8 cellular contexts compared by ENCODE assay signal in the genomic region with DNA sequence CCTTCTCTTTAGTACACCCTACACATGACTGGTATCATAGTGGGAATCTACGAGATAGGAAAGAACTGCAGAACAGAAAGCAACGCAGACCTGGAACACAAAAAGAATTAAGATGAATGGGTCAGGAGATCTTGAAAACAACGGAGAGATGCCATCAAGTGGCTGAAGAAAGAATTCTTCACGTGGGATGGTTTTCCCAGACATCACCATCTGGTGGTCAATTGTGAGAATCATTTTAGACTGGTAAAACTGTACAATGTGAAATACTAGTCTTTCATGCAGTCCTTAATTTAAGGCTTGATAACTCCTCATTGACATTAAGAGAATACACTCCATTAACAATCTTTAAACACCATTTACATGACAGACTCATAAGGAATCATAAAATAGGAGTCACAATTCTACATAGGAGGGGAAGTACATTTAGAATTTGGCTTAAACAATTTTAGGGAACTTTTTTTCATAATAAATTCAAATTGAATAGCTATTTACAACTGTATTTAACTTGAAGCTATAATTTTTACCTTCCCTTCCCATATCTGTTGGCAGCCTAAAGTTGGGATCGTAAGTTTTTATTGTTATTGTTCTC.
DNase-seq lines count a peak whose midpoint lies in the region; ATAC-seq and TF ChIP-seq lines count a peak whose summit lies in the region.

No MANE protein-coding gene starts in this region.

- no peak overlapping the region for H3K27ac Mint-ChIP-seq in neural crest cell (ENCODE audit: unreplicated experiment)
- no peak overlapping the region for H3K27ac Mint-ChIP-seq in activated naive CD4-positive, alpha-beta T cell treated with anti-CD3 and anti-CD28 coated beads, Interleukin-2, amount 10 ng/mL, durations not matched to agents 7 days and 5 days

- peaks cover 0 to 11% (median 0%) of the 10 kb centered on the region in 4 donors for H3K27me3 ChIP-seq in esophagus muscularis mucosa

- no peak overlapping the region for H3K4me3 ChIP-seq in esophagus muscularis mucosa

- CTCF ChIA-PET in activated naive CD4-positive, alpha-beta T cell treated with anti-CD3 and anti-CD28 coated beads, Interleukin-2, amount 10 ng/mL, durations not matched to agents 7 days and 5 days (lab: Charles Lee): interaction anchor here (0.5 to 2.8 kb wide), 6 partner anchors 14 to 1639 kb away, joined by 3 to 12 read pairs (median 3); no protein-coding TSS in a partner anchor

- no peaks in the 10 kb centered on the region for H3K9me3 ChIP-seq in esophagus muscularis mucosa

- peak; percentile 78 for DNase-seq in EH (ENCODE audit: low read depth)
- peak; percentile 42 for DNase-seq in HuH-7 (ENCODE audit: low spot score)
- peak; percentile 2 for DNase-seq in SIG-M5 (lab: John Stamatoyannopoulos, UW)
- DNase-seq in esophagus muscularis mucosa (ENCODE audit: extremely low spot score): no peak
- peak; percentile 14 for DNase-seq in neural crest cell (ENCODE audit: low read depth, low spot score)
- no peak for DNase-seq in activated naive CD4-positive, alpha-beta T cell treated with anti-CD3 and anti-CD28 coated beads, Interleukin-2, amount 10 ng/mL, durations not matched to agents 7 days and 5 days
- no peak for DNase-seq in activated CD4-positive, alpha-beta T cell treated with anti-CD3 and anti-CD28 coated beads for 48 hours

- TF ChIP-seq EP300 in esophagus muscularis mucosa (IDR thresholded peaks at IDR 0.05): no peak

- peaks cover 3% of the 10 kb centered on the region for H3K27me3 Mint-ChIP-seq in neural crest cell (ENCODE audit: low read depth)
- H3K27me3 Mint-ChIP-seq in activated naive CD4-positive, alpha-beta T cell treated with anti-CD3 and anti-CD28 coated beads, Interleukin-2, amount 10 ng/mL, durations not matched to agents 7 days and 5 days: no peaks in the 10 kb centered on the region

- 15% methylated on average over 5 of the region's 5 CpGs for WGBS in esophagus muscularis mucosa

- H3K4me1 Mint-ChIP-seq in neural crest cell: peaks cover 25% of the 10 kb centered on the region
- no peaks in the 10 kb centered on the region for H3K4me1 Mint-ChIP-seq in activated naive CD4-positive, alpha-beta T cell treated with anti-CD3 and anti-CD28 coated beads, Interleukin-2, amount 10 ng/mL, durations not matched to agents 7 days and 5 days

- no peaks in the 10 kb centered on the region for H3K36me3 Mint-ChIP-seq in neural crest cell (ENCODE audit: low read depth)
- no peaks in the 10 kb centered on the region for H3K36me3 Mint-ChIP-seq in activated naive CD4-positive, alpha-beta T cell treated with anti-CD3 and anti-CD28 coated beads, Interleukin-2, amount 10 ng/mL, durations not matched to agents 7 days and 5 days

- H3K9me3 Mint-ChIP-seq in neural crest cell: peaks cover 1% of the 10 kb centered on the region
- H3K9me3 Mint-ChIP-seq in activated naive CD4-positive, alpha-beta T cell treated with anti-CD3 and anti-CD28 coated beads, Interleukin-2, amount 10 ng/mL, durations not matched to agents 7 days and 5 days: no peaks in the 10 kb centered on the region

- intact Hi-C loops in esophagus muscularis mucosa (cut with DNase I): loop anchor here (2.0 to 5.0 kb wide), 2 partner anchors 323 to 609 kb away; no protein-coding TSS in a partner anchor

- TF ChIP-seq POLR2A in esophagus muscularis mucosa (IDR thresholded peaks at IDR 0.05; ENCODE audit: low read depth): no peak

- peak; percentile 35 to 62 (median 54) for TF ChIP-seq CTCF in esophagus muscularis mucosa (IDR thresholded peaks at IDR 0.05)
- peak; percentile 89 for TF ChIP-seq CTCF in neural crest cell (conservative IDR thresholded peaks at IDR 0.05)

- ATAC-seq in GM21390 (IDR thresholded peaks at IDR 0.05; ENCODE audit: unreplicated experiment): peak; percentile 86

- no peaks in the 10 kb centered on the region for H3K36me3 ChIP-seq in esophagus muscularis mucosa

- H3K4me3 Mint-ChIP-seq in neural crest cell: no peak overlapping the region
- H3K4me3 Mint-ChIP-seq in activated naive CD4-positive, alpha-beta T cell treated with anti-CD3 and anti-CD28 coated beads, Interleukin-2, amount 10 ng/mL, durations not matched to agents 7 days and 5 days: no peak overlapping the region

- H3K27ac ChIP-seq in esophagus muscularis mucosa (replicated peaks in 1 of 4): no peak overlapping the region

- H3K4me1 ChIP-seq in esophagus muscularis mucosa: no peaks in the 10 kb centered on the region

Comparison
In these comparisons a context has a peak if more than half of its experiments do, and no peak if none do; other contexts are left out.
1. DNase-seq: peak in EH (single experiment), HuH-7 (single experiment), SIG-M5 (single experiment) and neural crest cell (single experiment); none in esophagus muscularis mucosa (single experiment), activated naive CD4-positive, alpha-beta T cell treated with anti-CD3 and anti-CD28 coated beads, Interleukin-2, amount 10 ng/mL, durations not matched to agents 7 days and 5 days (single experiment) and activated CD4-positive, alpha-beta T cell treated with anti-CD3 and anti-CD28 coated beads for 48 hours (single experiment).